8 cellular contexts compared by ENCODE assay signal in genomic region chr14:60657609-60657983, GRCh38. TPM values are rescaled to one million over a fixed set of nuclear protein-coding genes. Genes with fewer than 3 reads are reported as not detected.
DNase-seq lines count a peak whose midpoint lies in the region; ATAC-seq and TF ChIP-seq lines count a peak whose summit lies in the region.

No MANE protein-coding gene starts in this region.

- H3K27ac ChIP-seq in BLaER1 = peak overlapping the region; percentile 68

- TF ChIP-seq CTCF in HFFc6 (IDR thresholded peaks at IDR 0.05) = no peak
- no peak for TF ChIP-seq CTCF in chondrocyte (IDR thresholded peaks at IDR 0.05)

- H3K9me3 Mint-ChIP-seq in HFFc6 = no peaks in the 10 kb centered on the region
- no peaks in the 10 kb centered on the region for H3K9me3 Mint-ChIP-seq in chondrocyte (ENCODE audit: low read depth)
- no peaks in the 10 kb centered on the region for H3K9me3 Mint-ChIP-seq in natural killer cell treated with Interleukin-12 subunit alpha and Interleukin-12 subunit beta and Interleukin-15 and Interleukin-18, amount 100 ng/mL, for 72 hours

- H3K27me3 Mint-ChIP-seq in HFFc6 (ENCODE audit: insufficient read depth) (no peaks in the 10 kb centered on the region; the same call in 1 of the 2 replicates), chondrocyte (ENCODE audit: low read depth) (no peaks in the 10 kb centered on the region)
- peaks cover 60 to 75% of the 10 kb centered on the region in 2 donors for H3K27me3 Mint-ChIP-seq in natural killer cell treated with Interleukin-12 subunit alpha and Interleukin-12 subunit beta and Interleukin-15 and Interleukin-18, amount 100 ng/mL, for 72 hours

- peak overlapping the region; percentile 74 for H3K9ac ChIP-seq in BLaER1

- H3K4me1 ChIP-seq in BLaER1 = peaks cover 18% of the 10 kb centered on the region

- DNase-seq in HFFc6 (no peak), chondrocyte (ENCODE audit: low spot score) (no peak), GDM1 (lab: John Stamatoyannopoulos, UW) (no peak), NCI-H774 (lab: John Stamatoyannopoulos, UW) (no peak)
- DNase-seq in natural killer cell treated with Interleukin-12 subunit alpha and Interleukin-12 subunit beta and Interleukin-15 and Interleukin-18, amount 100 ng/mL, for 72 hours (ENCODE audit: low spot score) = no peak

- peak overlapping the region; percentile 74 for H3K4me3 ChIP-seq in BLaER1

- H3K9me3 ChIP-seq in BLaER1 = peaks cover 14% of the 10 kb centered on the region

- peaks cover 8% of the 10 kb centered on the region; the same call in 1 of the 2 replicates for H4K20me1 ChIP-seq in BLaER1

- H3K36me3 Mint-ChIP-seq in HFFc6 (ENCODE audit: low read depth) = peaks cover 4% of the 10 kb centered on the region; the same call in 1 of the 2 replicates
- H3K36me3 Mint-ChIP-seq in chondrocyte (ENCODE audit: low read depth) = no peaks in the 10 kb centered on the region
- peaks cover 5% of the 10 kb centered on the region for H3K36me3 Mint-ChIP-seq in natural killer cell treated with Interleukin-12 subunit alpha and Interleukin-12 subunit beta and Interleukin-15 and Interleukin-18, amount 100 ng/mL, for 72 hours

- peaks cover 69% of the 10 kb centered on the region for H3K27me3 ChIP-seq in BLaER1

- peak overlapping the region; percentile 93 for H3K4me2 ChIP-seq in BLaER1

- H3K36me3 ChIP-seq in BLaER1 = no peaks in the 10 kb centered on the region

- no peak for ATAC-seq in natural killer cell treated with Interleukin-12 subunit alpha and Interleukin-12 subunit beta and Interleukin-15 and Interleukin-18, amount 100 ng/mL, for 72 hours
- ATAC-seq in HG02938 (IDR thresholded peaks at IDR 0.05; ENCODE audit: unreplicated experiment) (no peak), GM18909 (IDR thresholded peaks at IDR 0.05; ENCODE audit: poor library complexity, unreplicated experiment) (no peak)

- H3K4me3 Mint-ChIP-seq in HFFc6 (peak overlapping the region; percentile 90), chondrocyte (ENCODE audit: unreplicated experiment) (peak overlapping the region; percentile 86)
- peak overlapping the region; percentile 92 for H3K4me3 Mint-ChIP-seq in natural killer cell treated with Interleukin-12 subunit alpha and Interleukin-12 subunit beta and Interleukin-15 and Interleukin-18, amount 100 ng/mL, for 72 hours

- H3K27ac Mint-ChIP-seq in HFFc6 = peak overlapping the region; percentile 88
- H3K27ac Mint-ChIP-seq in chondrocyte (ENCODE audit: unreplicated experiment) = peak overlapping the region; percentile 98
- H3K27ac Mint-ChIP-seq in natural killer cell treated with Interleukin-12 subunit alpha and Interleukin-12 subunit beta and Interleukin-15 and Interleukin-18, amount 100 ng/mL, for 72 hours = no peak overlapping the region

- H3K4me1 Mint-ChIP-seq in HFFc6 (ENCODE audit: low read depth) (peaks cover 51% of the 10 kb centered on the region), chondrocyte (ENCODE audit: low read depth) (peaks cover 61% of the 10 kb centered on the region)
- H3K4me1 Mint-ChIP-seq in natural killer cell treated with Interleukin-12 subunit alpha and Interleukin-12 subunit beta and Interleukin-15 and Interleukin-18, amount 100 ng/mL, for 72 hours (ENCODE audit: low read depth in 2 of 2) = peaks cover 26 to 33% of the 10 kb centered on the region in 2 donors

RNA-seq across cellular contexts. Expression of gene SIX1, which starts 8.3 kb away (rescaled TPM):
- 1 to 10 TPM; 5.0 to 6.0 (median 5.4) TPM for total RNA-seq in HFFc6 (2021; fragmentation: NEBNext Ultra II Directional; extraction: Animal tissue kit (Norgen Biotek cat#: 25700))
- 92.0 to 204 TPM (median 94.6 TPM) in 3 replicates for total RNA-seq in chondrocyte
- not detected for total RNA-seq in natural killer cell treated with Interleukin-12 subunit alpha and Interleukin-12 subunit beta and Interleukin-15 and Interleukin-18, amount 100 ng/mL, for 72 hours

Comparison
In these comparisons a context has a peak if more than half of its experiments do, and no peak if none do; other contexts are left out.
1. H3K27ac Mint-ChIP-seq: peak in HFFc6 (single experiment) and chondrocyte (single experiment); none in natural killer cell treated with Interleukin-12 subunit alpha and Interleukin-12 subunit beta and Interleukin-15 and Interleukin-18, amount 100 ng/mL, for 72 hours (0 of 2).
2. RNA of gene SIX1, which starts 8.3 kb away (total RNA-seq): 92.0 to 204 TPM in chondrocyte; 5.0 to 6.0 TPM in HFFc6 and not detected in natural killer cell treated with Interleukin-12 subunit alpha and Interleukin-12 subunit beta and Interleukin-15 and Interleukin-18, amount 100 ng/mL, for 72 hours; every median in the first group is over 10 times any median in the second.
3. Peak in every context shown above with its lines, with median percentiles within 50 percentile points of each other: H3K4me3 Mint-ChIP-seq.